Comparison of ENCODE assay signal across 2 cellular contexts in the genomic region with DNA sequence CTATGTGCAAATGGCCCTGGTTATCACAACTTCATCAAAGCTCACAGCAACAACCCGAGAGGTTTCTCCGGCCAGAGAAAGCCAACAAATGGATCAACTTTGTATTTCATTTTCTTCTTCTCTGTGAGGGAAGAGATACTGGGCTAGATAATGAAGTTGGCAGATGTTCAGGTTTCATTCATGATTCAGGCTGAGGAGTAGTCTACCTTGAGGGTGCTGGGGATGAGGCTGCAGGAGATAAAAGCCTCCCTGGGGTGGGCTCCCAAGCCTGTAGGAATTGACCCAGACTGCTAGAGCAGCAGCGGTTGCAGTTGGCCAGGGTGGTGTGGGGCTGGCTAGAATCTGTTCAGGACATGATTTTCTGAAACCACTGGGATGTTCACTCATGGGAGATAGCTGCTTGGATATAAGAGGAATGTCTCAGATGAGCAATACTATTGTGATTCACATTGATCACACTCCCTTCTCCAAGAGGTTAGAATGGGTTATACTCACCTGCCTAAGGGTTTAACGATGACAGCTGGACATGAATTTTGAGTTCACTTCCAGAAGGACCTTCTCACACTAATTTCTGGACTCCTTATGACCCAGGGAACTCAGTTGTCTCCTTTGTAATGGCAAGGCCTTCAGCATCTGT.
TF ChIP-seq lines count a peak whose summit lies in the region.

No MANE protein-coding gene starts in this region.

TF ChIP-seq in GM23338, 12 proteins besides CTCF, POLR2A, EP300 and RAD21 (continues in another document):
- TF ChIP-seq, protein P1, sequence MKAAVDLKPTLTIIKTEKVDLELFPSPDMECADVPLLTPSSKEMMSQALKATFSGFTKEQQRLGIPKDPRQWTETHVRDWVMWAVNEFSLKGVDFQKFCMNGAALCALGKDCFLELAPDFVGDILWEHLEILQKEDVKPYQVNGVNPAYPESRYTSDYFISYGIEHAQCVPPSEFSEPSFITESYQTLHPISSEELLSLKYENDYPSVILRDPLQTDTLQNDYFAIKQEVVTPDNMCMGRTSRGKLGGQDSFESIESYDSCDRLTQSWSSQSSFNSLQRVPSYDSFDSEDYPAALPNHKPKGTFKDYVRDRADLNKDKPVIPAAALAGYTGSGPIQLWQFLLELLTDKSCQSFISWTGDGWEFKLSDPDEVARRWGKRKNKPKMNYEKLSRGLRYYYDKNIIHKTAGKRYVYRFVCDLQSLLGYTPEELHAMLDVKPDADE (IDR thresholded peaks at IDR 0.05), result no peak
- TF ChIP-seq, protein P2, sequence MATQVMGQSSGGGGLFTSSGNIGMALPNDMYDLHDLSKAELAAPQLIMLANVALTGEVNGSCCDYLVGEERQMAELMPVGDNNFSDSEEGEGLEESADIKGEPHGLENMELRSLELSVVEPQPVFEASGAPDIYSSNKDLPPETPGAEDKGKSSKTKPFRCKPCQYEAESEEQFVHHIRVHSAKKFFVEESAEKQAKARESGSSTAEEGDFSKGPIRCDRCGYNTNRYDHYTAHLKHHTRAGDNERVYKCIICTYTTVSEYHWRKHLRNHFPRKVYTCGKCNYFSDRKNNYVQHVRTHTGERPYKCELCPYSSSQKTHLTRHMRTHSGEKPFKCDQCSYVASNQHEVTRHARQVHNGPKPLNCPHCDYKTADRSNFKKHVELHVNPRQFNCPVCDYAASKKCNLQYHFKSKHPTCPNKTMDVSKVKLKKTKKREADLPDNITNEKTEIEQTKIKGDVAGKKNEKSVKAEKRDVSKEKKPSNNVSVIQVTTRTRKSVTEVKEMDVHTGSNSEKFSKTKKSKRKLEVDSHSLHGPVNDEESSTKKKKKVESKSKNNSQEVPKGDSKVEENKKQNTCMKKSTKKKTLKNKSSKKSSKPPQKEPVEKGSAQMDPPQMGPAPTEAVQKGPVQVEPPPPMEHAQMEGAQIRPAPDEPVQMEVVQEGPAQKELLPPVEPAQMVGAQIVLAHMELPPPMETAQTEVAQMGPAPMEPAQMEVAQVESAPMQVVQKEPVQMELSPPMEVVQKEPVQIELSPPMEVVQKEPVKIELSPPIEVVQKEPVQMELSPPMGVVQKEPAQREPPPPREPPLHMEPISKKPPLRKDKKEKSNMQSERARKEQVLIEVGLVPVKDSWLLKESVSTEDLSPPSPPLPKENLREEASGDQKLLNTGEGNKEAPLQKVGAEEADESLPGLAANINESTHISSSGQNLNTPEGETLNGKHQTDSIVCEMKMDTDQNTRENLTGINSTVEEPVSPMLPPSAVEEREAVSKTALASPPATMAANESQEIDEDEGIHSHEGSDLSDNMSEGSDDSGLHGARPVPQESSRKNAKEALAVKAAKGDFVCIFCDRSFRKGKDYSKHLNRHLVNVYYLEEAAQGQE (IDR thresholded peaks at IDR 0.05; ENCODE audit: unreplicated experiment), result no peak
- no peak for TF ChIP-seq CREB1 (CRISPR knock-in tag; IDR thresholded peaks at IDR 0.05; ENCODE audit: low read depth)
- no peak for TF ChIP-seq ZNF114 (CRISPR knock-in tag; IDR thresholded peaks at IDR 0.05)
- TF ChIP-seq POLR2AphosphoS5 (IDR thresholded peaks at IDR 0.05; ENCODE audit: low read depth), result no peak
- TF ChIP-seq ZNF462 (CRISPR knock-in tag; IDR thresholded peaks at IDR 0.05), result no peak
- no peak for TF ChIP-seq STAT1 (IDR thresholded peaks at IDR 0.05; ENCODE audit: unreplicated experiment)
- TF ChIP-seq ZNF331 (CRISPR knock-in tag; IDR thresholded peaks at IDR 0.05; ENCODE audit: low read depth), result no peak
- TF ChIP-seq EZH2phosphoT487 (IDR thresholded peaks at IDR 0.05; ENCODE audit: unreplicated experiment), result no peak

TF ChIP-seq in K562, 482 proteins besides CTCF, POLR2A, EP300 and RAD21:
- TF ChIP-seq NFIC (IDR thresholded peaks at IDR 0.05) (0 out of 2 replicates have a peak, but pooled peaks have one; percentile 11), NUFIP1 (IDR thresholded peaks at IDR 0.05; ENCODE audit: partially characterized antibody) (no peak)
TF ChIP-seq in K562: peak in this region for 1.
